In the genomic region with DNA sequence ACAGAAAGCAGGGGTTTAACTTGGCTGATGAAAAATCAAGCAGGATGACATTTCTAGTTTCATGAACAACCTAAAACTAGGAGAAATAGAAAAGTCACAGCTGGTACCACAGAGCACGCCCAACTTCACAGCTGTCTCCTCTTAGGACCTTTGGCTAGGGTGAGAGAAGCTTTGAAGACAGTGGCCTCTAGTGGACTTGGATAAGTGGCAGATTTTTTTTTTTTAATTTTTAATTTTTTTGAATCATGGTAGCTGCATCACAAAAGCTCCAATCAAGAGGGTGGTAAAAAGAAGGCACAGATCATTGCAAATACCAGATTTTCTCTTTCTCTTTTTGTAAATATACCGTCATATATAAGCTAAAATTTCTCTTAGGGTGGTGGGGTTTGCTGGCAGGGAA, we compare ENCODE assay signal across 10 cellular contexts. TPM values are rescaled to one million over a fixed set of nuclear protein-coding genes. Genes with fewer than 3 reads are reported as not detected.
A peak's percentile ranks its signal among the peaks of the same experiment; 100 is the strongest.
DNase-seq lines count a peak whose midpoint lies in the region; ATAC-seq and TF ChIP-seq lines count a peak whose summit lies in the region.
"Had no signal": no experiment of that assay in that cellular context is flagged by ENCODE, and none has a peak within 500 bp of the region (broad histone marks: within the 10 kb centered on the region; RNA-seq: fewer than 3 reads in every experiment).

No MANE protein-coding gene starts in this region.

- H3K27ac ChIP-seq in left ventricle myocardium inferior (replicated peaks) = no peak overlapping the region
- no peak overlapping the region for H3K27ac ChIP-seq in heart left ventricle
- no peak overlapping the region for H3K27ac ChIP-seq in PC-9
- no peak overlapping the region for H3K27ac ChIP-seq in effector memory CD4-positive, alpha-beta T cell (ENCODE audit: insufficient read depth, low read length, poor library complexity, severe bottlenecking)

- H3K27me3 ChIP-seq in left ventricle myocardium inferior (ENCODE audit: low read depth) = no peaks in the 10 kb centered on the region
- peaks cover 0 to 5% (median 0%) of the 10 kb centered on the region in 9 donors for H3K27me3 ChIP-seq in heart left ventricle
- no peaks in the 10 kb centered on the region for H3K27me3 ChIP-seq in PC-9 (ENCODE audit: insufficient read depth, low read depth)
- no peaks in the 10 kb centered on the region for H3K27me3 ChIP-seq in effector memory CD4-positive, alpha-beta T cell (replicated peaks; ENCODE audit: control insufficient read depth, insufficient read depth, low read length, poor library complexity, severe bottlenecking)

- no peak overlapping the region for H2AFZ ChIP-seq in PC-9

- H3K4me1 Mint-ChIP-seq in activated CD4-positive, alpha-beta T cell treated with anti-CD3 and anti-CD28 coated beads, Interleukin-2, amount 10 ng/mL, durations not matched to agents 7 days and 5 days = no peaks in the 10 kb centered on the region

- H3K4me3 ChIP-seq in left ventricle myocardium inferior (no peak overlapping the region), heart left ventricle (no peak overlapping the region), PC-9 (no peak overlapping the region)
- no peak overlapping the region for H3K4me3 ChIP-seq in effector memory CD4-positive, alpha-beta T cell (ENCODE audit: insufficient read depth, low read depth, low read length, poor library complexity, severe bottlenecking)

- no peaks in the 10 kb centered on the region for H3K79me2 ChIP-seq in PC-9 (ENCODE audit: low read depth)

- DNase-seq in left ventricle myocardium inferior (no peak), heart left ventricle (no peak), PC-9 (peak in 1 of 2 experiments; percentile 38), fibroblast of the conjunctiva (ENCODE audit: low read depth) (peak; percentile 20), GM10266 (ENCODE audit: extremely low spot score) (no peak)
- no peak for DNase-seq in effector memory CD4-positive, alpha-beta T cell
- no peak for DNase-seq in activated CD4-positive, alpha-beta T cell treated with anti-CD3 and anti-CD28 coated beads, Interleukin-2, amount 10 ng/mL, durations not matched to agents 7 days and 5 days
- DNase-seq: caudate nucleus had no signal

- no peaks in the 10 kb centered on the region for H3K27me3 Mint-ChIP-seq in activated CD4-positive, alpha-beta T cell treated with anti-CD3 and anti-CD28 coated beads, Interleukin-2, amount 10 ng/mL, durations not matched to agents 7 days and 5 days
- H3K27me3 Mint-ChIP-seq: stimulated activated naive CD8-positive, alpha-beta T cell treated with anti-CD3 and anti-CD28 coated beads, Interleukin-15, Interleukin-2, amounts not matched to agents 100 ng/mL and 50 ng/mL, for 24 hours had no signal

- H3K36me3 Mint-ChIP-seq in activated CD4-positive, alpha-beta T cell treated with anti-CD3 and anti-CD28 coated beads, Interleukin-2, amount 10 ng/mL, durations not matched to agents 7 days and 5 days (ENCODE audit: low read depth) = peaks cover 8% of the 10 kb centered on the region

- H3K27ac Mint-ChIP-seq in activated CD4-positive, alpha-beta T cell treated with anti-CD3 and anti-CD28 coated beads, Interleukin-2, amount 10 ng/mL, durations not matched to agents 7 days and 5 days = no peak overlapping the region
- H3K27ac Mint-ChIP-seq: stimulated activated naive CD8-positive, alpha-beta T cell treated with anti-CD3 and anti-CD28 coated beads, Interleukin-15, Interleukin-2, amounts not matched to agents 100 ng/mL and 50 ng/mL, for 24 hours had no signal

- no peak overlapping the region for H3K4me2 ChIP-seq in PC-9

- WGBS in heart left ventricle, 4 donors = 65 to 88% (median 75%) methylated on average over 2 of the region's 2 CpGs

- CTCF ChIA-PET in PC-9 (lab: Charles Lee) = interaction anchor here (0.6 to 1.6 kb wide), 3 partner anchors 150 to 238 kb away, joined by 4 to 13 read pairs (median 4); no protein-coding TSS in a partner anchor
- CTCF ChIA-PET in activated CD4-positive, alpha-beta T cell treated with anti-CD3 and anti-CD28 coated beads, Interleukin-2, amount 10 ng/mL, durations not matched to agents 7 days and 5 days (lab: Charles Lee) = interaction anchor here (1.0 kb wide), 2 partner anchors 12 to 154 kb away, joined by 3 to 5 read pairs; no protein-coding TSS in a partner anchor

- TSS peak; percentile 32 for BruUV-seq in PC-9 (replicated peaks; lab: Mats Ljungman, UMichigan)

- no peaks in the 10 kb centered on the region for H4K20me1 ChIP-seq in PC-9 (ENCODE audit: insufficient read depth)

- H3K4me3 Mint-ChIP-seq in activated CD4-positive, alpha-beta T cell treated with anti-CD3 and anti-CD28 coated beads, Interleukin-2, amount 10 ng/mL, durations not matched to agents 7 days and 5 days = no peak overlapping the region
- H3K4me3 Mint-ChIP-seq: stimulated activated naive CD8-positive, alpha-beta T cell treated with anti-CD3 and anti-CD28 coated beads, Interleukin-15, Interleukin-2, amounts not matched to agents 100 ng/mL and 50 ng/mL, for 24 hours had no signal

- ATAC-seq in heart left ventricle (no peak), HG03108 (IDR thresholded peaks at IDR 0.05; ENCODE audit: unreplicated experiment) (no peak)

- no peaks in the 10 kb centered on the region for H3K9me2 ChIP-seq in PC-9 (ENCODE audit: insufficient read depth)

- no peaks in the 10 kb centered on the region for H3F3A ChIP-seq in PC-9 (ENCODE audit: insufficient read depth, low read depth)

- TF ChIP-seq POLR2A in heart left ventricle (IDR thresholded peaks at IDR 0.05) = no peak

- peak; percentile 36 for TF ChIP-seq CTCF in left ventricle myocardium inferior (IDR thresholded peaks at IDR 0.05; ENCODE audit: borderline replicate concordance)
- TF ChIP-seq CTCF in heart left ventricle (IDR thresholded peaks at IDR 0.05) = peak in 5 of 12 donors; percentile 18 to 32 (median 27)
- TF ChIP-seq CTCF in PC-9 (conservative IDR thresholded peaks at IDR 0.05) = peak; percentile 57
- no peak for TF ChIP-seq CTCF in GM10266 (IDR thresholded peaks at IDR 0.05; ENCODE audit: control insufficient read depth, insufficient read depth, low read depth, missing control alignments)

- H3K9me3 ChIP-seq in left ventricle myocardium inferior (replicated peaks) (no peaks in the 10 kb centered on the region), heart left ventricle (no peaks in the 10 kb centered on the region), PC-9 (ENCODE audit: insufficient read depth, low read depth) (no peaks in the 10 kb centered on the region)
- no peaks in the 10 kb centered on the region for H3K9me3 ChIP-seq in effector memory CD4-positive, alpha-beta T cell (ENCODE audit: control insufficient read depth, low read length)

- no peaks in the 10 kb centered on the region for H3K4me1 ChIP-seq in left ventricle myocardium inferior
- H3K4me1 ChIP-seq in heart left ventricle = no peaks in the 10 kb centered on the region
- H3K4me1 ChIP-seq in PC-9 (replicated peaks; ENCODE audit: insufficient read depth) = no peaks in the 10 kb centered on the region
- H3K4me1 ChIP-seq in effector memory CD4-positive, alpha-beta T cell (ENCODE audit: control insufficient read depth, insufficient read depth, low read length, poor library complexity, severe bottlenecking) = no peaks in the 10 kb centered on the region

- no peaks in the 10 kb centered on the region for H3K9me3 Mint-ChIP-seq in activated CD4-positive, alpha-beta T cell treated with anti-CD3 and anti-CD28 coated beads, Interleukin-2, amount 10 ng/mL, durations not matched to agents 7 days and 5 days
- H3K9me3 Mint-ChIP-seq: stimulated activated naive CD8-positive, alpha-beta T cell treated with anti-CD3 and anti-CD28 coated beads, Interleukin-15, Interleukin-2, amounts not matched to agents 100 ng/mL and 50 ng/mL, for 24 hours had no signal

- intact Hi-C loops in left ventricle myocardium inferior (cut with micrococcal nuclease) (no loop called here), heart left ventricle (cut with DNase I) (loop anchor here in 5 of 10 donors (5.0 to 10.0 kb wide), 2 partner anchors 161 to 163 kb away; no protein-coding TSS in a partner anchor), PC-9 (cut with micrococcal nuclease; ENCODE audit: unreplicated experiment) (loop anchor here (2.0 kb wide), 1 partner anchor 163 kb away; no protein-coding TSS in a partner anchor)

- peaks cover 36% of the 10 kb centered on the region for H3K36me3 ChIP-seq in left ventricle myocardium inferior
- peaks cover 0 to 32% (median 18%) of the 10 kb centered on the region in 9 donors for H3K36me3 ChIP-seq in heart left ventricle
- H3K36me3 ChIP-seq in PC-9 (ENCODE audit: low read depth) = no peaks in the 10 kb centered on the region
- peaks cover 9% of the 10 kb centered on the region for H3K36me3 ChIP-seq in effector memory CD4-positive, alpha-beta T cell (ENCODE audit: control insufficient read depth, insufficient read depth, low read length)

- POLR2A ChIA-PET in PC-9 (lab: Charles Lee; ENCODE audit: unreplicated experiment) = no interaction called here
- POLR2A ChIA-PET in activated CD4-positive, alpha-beta T cell treated with anti-CD3 and anti-CD28 coated beads, Interleukin-2, amount 10 ng/mL, durations not matched to agents 7 days and 5 days (lab: Charles Lee) = no interaction called here

RNA-seq across cellular contexts. Expression of gene MAP3K15, which starts 20.2 kb away (rescaled TPM):
- not detected for total RNA-seq in left ventricle myocardium inferior
- under 1 TPM in 2 of 9 donors, not detected in 7; 0.09 to 0.15 TPM for total RNA-seq in heart left ventricle
- under 1 TPM; 0.11 to 0.14 TPM for polyA plus RNA-seq in heart left ventricle
- not detected in 2 replicates for total RNA-seq in PC-9 (2021)
- total RNA-seq in activated CD4-positive, alpha-beta T cell treated with anti-CD3 and anti-CD28 coated beads, Interleukin-2, amount 10 ng/mL, durations not matched to agents 7 days and 5 days = under 1 TPM; 0.07 to 0.23 TPM
